ENCODE assay signal across 4 cellular contexts in the genomic region with DNA sequence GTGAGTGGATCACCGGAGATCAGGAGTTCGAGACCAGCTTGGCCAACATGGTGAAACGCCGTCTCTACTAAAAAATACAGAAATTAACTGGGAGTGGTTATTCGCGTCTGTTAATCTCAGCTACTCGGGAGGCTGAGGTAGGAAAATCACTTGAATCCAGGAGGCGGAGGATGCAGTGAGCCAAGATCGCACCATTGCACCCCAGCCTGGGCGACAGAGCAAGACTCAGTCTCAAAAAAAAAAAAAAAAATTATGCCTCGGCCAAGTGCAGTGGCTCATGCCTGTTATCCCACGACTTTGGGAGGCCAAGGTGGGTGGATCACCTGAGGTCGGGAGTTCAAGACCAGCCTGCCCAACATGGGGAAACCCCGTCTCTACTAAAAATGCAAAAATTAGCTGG. TPM values are rescaled to one million over a fixed set of nuclear protein-coding genes. Genes with fewer than 3 reads are reported as not detected.
"Had no signal": no experiment of that assay in that cellular context is flagged by ENCODE, and none has a peak within 500 bp of the region (broad histone marks: within the 10 kb centered on the region; RNA-seq: fewer than 3 reads in every experiment).

No MANE protein-coding gene starts in this region.

RNA-seq across cellular contexts. Expression of a gene that starts 49.8 kb away (rescaled TPM):
- total RNA-seq: hepatocyte, left ventricle myocardium inferior, left ventricle myocardium superior, mesothelial cell of epicardium had no signal
